ENCODE assay signal across 15 cellular contexts in genomic region chr6:170250981-170251775, GRCh38.
"Had no signal": no experiment of that assay in that cellular context is flagged by ENCODE, and none has a peak within 500 bp of the region (broad histone marks: within the 10 kb centered on the region; RNA-seq: fewer than 3 reads in every experiment).

No MANE protein-coding gene starts in this region.

- H3K27ac ChIP-seq: body of pancreas, coronary artery, gastrocnemius medialis, WERI-Rb-1 had no signal

- ATAC-seq: activated CD4-positive, alpha-beta T cell treated with anti-CD3 and anti-CD28 coated beads for 36 hours; body of pancreas; left lobe of liver; stimulated activated effector memory CD8-positive, alpha-beta T cell treated with anti-CD3 and anti-CD28 coated beads, Interleukin-12 subunit alpha, Interleukin-12 subunit beta, amount 100 ng/mL, for 72 hours; T-helper 17 cell had no signal

- H3K9me3 ChIP-seq: body of pancreas, gastrocnemius medialis had no signal

- H3K4me3 ChIP-seq: body of pancreas, coronary artery, gastrocnemius medialis had no signal

- H3K4me1 Mint-ChIP-seq: activated CD4-positive, alpha-beta T cell treated with anti-CD3 and anti-CD28 coated beads for 36 hours; activated naive CD8-positive, alpha-beta T cell treated with anti-CD3 and anti-CD28 coated beads for 36 hours; central memory CD8-positive, alpha-beta T cell; stimulated activated effector memory CD8-positive, alpha-beta T cell treated with anti-CD3 and anti-CD28 coated beads, Interleukin-12 subunit alpha, Interleukin-12 subunit beta, amount 100 ng/mL, for 72 hours had no signal

- H3K9me3 Mint-ChIP-seq: activated CD4-positive, alpha-beta memory T cell treated with anti-CD3 and anti-CD28 coated beads for 36 hours; activated naive CD8-positive, alpha-beta T cell treated with anti-CD3 and anti-CD28 coated beads for 36 hours; central memory CD8-positive, alpha-beta T cell; nephron progenitor cell; stimulated activated effector memory CD8-positive, alpha-beta T cell treated with anti-CD3 and anti-CD28 coated beads, Interleukin-12 subunit alpha, Interleukin-12 subunit beta, amount 100 ng/mL, for 72 hours had no signal

- H3K27ac Mint-ChIP-seq: activated CD4-positive, alpha-beta memory T cell treated with anti-CD3 and anti-CD28 coated beads for 36 hours; activated CD4-positive, alpha-beta T cell treated with anti-CD3 and anti-CD28 coated beads for 36 hours; activated naive CD8-positive, alpha-beta T cell treated with anti-CD3 and anti-CD28 coated beads for 36 hours; nephron progenitor cell; stimulated activated effector memory CD8-positive, alpha-beta T cell treated with anti-CD3 and anti-CD28 coated beads, Interleukin-12 subunit alpha, Interleukin-12 subunit beta, amount 100 ng/mL, for 72 hours; T-helper 17 cell had no signal

- H3K36me3 ChIP-seq: gastrocnemius medialis, WERI-Rb-1 had no signal

- DNase-seq: activated CD4-positive, alpha-beta memory T cell treated with anti-CD3 and anti-CD28 coated beads for 36 hours; activated CD4-positive, alpha-beta T cell treated with anti-CD3 and anti-CD28 coated beads for 36 hours; activated gamma-delta T cell; activated naive CD8-positive, alpha-beta T cell treated with anti-CD3 and anti-CD28 coated beads for 36 hours; activated T-cell treated with anti-CD3 and anti-CD28 coated beads, Interleukin-2, amount 50 U/mL, for 48 hours; amygdala; gastrocnemius medialis; nephron progenitor cell; T-helper 17 cell; WERI-Rb-1 had no signal

- H3K4me3 Mint-ChIP-seq: activated CD4-positive, alpha-beta memory T cell treated with anti-CD3 and anti-CD28 coated beads for 36 hours; activated CD4-positive, alpha-beta T cell treated with anti-CD3 and anti-CD28 coated beads for 36 hours; activated naive CD8-positive, alpha-beta T cell treated with anti-CD3 and anti-CD28 coated beads for 36 hours; central memory CD8-positive, alpha-beta T cell; nephron progenitor cell; stimulated activated effector memory CD8-positive, alpha-beta T cell treated with anti-CD3 and anti-CD28 coated beads, Interleukin-12 subunit alpha, Interleukin-12 subunit beta, amount 100 ng/mL, for 72 hours; T-helper 17 cell had no signal

- H3K27me3 Mint-ChIP-seq: activated naive CD8-positive, alpha-beta T cell treated with anti-CD3 and anti-CD28 coated beads for 36 hours had no signal

- H3K36me3 Mint-ChIP-seq: activated CD4-positive, alpha-beta memory T cell treated with anti-CD3 and anti-CD28 coated beads for 36 hours; activated naive CD8-positive, alpha-beta T cell treated with anti-CD3 and anti-CD28 coated beads for 36 hours; stimulated activated effector memory CD8-positive, alpha-beta T cell treated with anti-CD3 and anti-CD28 coated beads, Interleukin-12 subunit alpha, Interleukin-12 subunit beta, amount 100 ng/mL, for 72 hours had no signal

- H3K4me1 ChIP-seq: body of pancreas had no signal

- H3K27me3 ChIP-seq: body of pancreas had no signal
